ENCODE assay signal across 15 cellular contexts in the genomic region with DNA sequence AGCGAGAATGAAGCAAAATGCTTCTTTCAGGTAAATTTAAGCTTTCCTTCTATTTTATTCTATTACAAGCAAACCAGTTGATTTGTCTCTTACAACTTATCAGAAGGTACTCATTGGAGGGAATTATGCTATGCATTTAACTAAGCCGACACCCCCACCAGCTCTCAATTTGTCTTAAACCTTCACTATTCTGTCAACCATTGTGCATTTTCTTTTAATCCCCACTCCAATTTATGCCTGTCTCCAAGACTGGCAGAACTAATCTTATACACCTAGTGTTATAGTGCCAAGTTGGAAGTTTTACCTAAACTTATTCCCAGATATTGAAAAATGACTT. TPM values are rescaled to one million over a fixed set of nuclear protein-coding genes. Genes with fewer than 3 reads are reported as not detected.
DNase-seq lines count a peak whose midpoint lies in the region; ATAC-seq and TF ChIP-seq lines count a peak whose summit lies in the region.
"Had no signal": no experiment of that assay in that cellular context is flagged by ENCODE, and none has a peak within 500 bp of the region (broad histone marks: within the 10 kb centered on the region; RNA-seq: fewer than 3 reads in every experiment).

No MANE protein-coding gene starts in this region.

- H3K36me3 ChIP-seq in neural progenitor cell, result peaks cover 62% of the 10 kb centered on the region
- H3K36me3 ChIP-seq: ovary had no signal

- H3K27me3 ChIP-seq in neural progenitor cell, result no peaks in the 10 kb centered on the region
- H3K27me3 ChIP-seq: ovary, transverse colon had no signal

- DNase-seq in activated CD4-positive, alpha-beta T cell treated with anti-CD3 and anti-CD28 coated beads for 36 hours, result no peak
- DNase-seq in activated CD4-positive, alpha-beta T cell treated with anti-CD3 and anti-CD28 coated beads for 1 hour, result no peak
- DNase-seq in HT-29 (ENCODE audit: low spot score) (peak; percentile 55), neural progenitor cell (ENCODE audit: low spot score) (no peak), 8988T (no peak)
- no peak for DNase-seq in activated naive CD8-positive, alpha-beta T cell treated with anti-CD3 and anti-CD28 coated beads for 36 hours
- DNase-seq: amygdala, H9, NCI-H1694, NCI-H524, ovary, transverse colon had no signal

- no peak overlapping the region for H3K4me3 ChIP-seq in neural progenitor cell
- H3K4me3 ChIP-seq: lung, ovary, transverse colon had no signal

- CTCF ChIA-PET in activated CD4-positive, alpha-beta T cell treated with anti-CD3 and anti-CD28 coated beads for 36 hours (lab: Charles Lee), result no interaction called here

- no peak for TF ChIP-seq CTCF in neural progenitor cell (IDR thresholded peaks at IDR 0.05)

- peak overlapping the region; percentile 53 for H3K27ac Mint-ChIP-seq in activated CD4-positive, alpha-beta T cell treated with anti-CD3 and anti-CD28 coated beads for 36 hours
- H3K27ac Mint-ChIP-seq in activated naive CD8-positive, alpha-beta T cell treated with anti-CD3 and anti-CD28 coated beads for 36 hours, result peak overlapping the region; percentile 73
- H3K27ac Mint-ChIP-seq in neural progenitor cell, result no peak overlapping the region

- peaks cover 61% of the 10 kb centered on the region for H3K36me3 Mint-ChIP-seq in activated CD4-positive, alpha-beta T cell treated with anti-CD3 and anti-CD28 coated beads for 36 hours (ENCODE audit: low read depth)
- peaks cover 47% of the 10 kb centered on the region for H3K36me3 Mint-ChIP-seq in activated naive CD8-positive, alpha-beta T cell treated with anti-CD3 and anti-CD28 coated beads for 36 hours
- H3K36me3 Mint-ChIP-seq in neural progenitor cell, result peaks cover 31% of the 10 kb centered on the region

- H3K27ac ChIP-seq in neural progenitor cell, result peak overlapping the region; percentile 67
- H3K27ac ChIP-seq: ovary, transverse colon had no signal

- H3K4me3 Mint-ChIP-seq in activated CD4-positive, alpha-beta T cell treated with anti-CD3 and anti-CD28 coated beads for 36 hours, result no peak overlapping the region
- H3K4me3 Mint-ChIP-seq in activated naive CD8-positive, alpha-beta T cell treated with anti-CD3 and anti-CD28 coated beads for 36 hours, result no peak overlapping the region
- H3K4me3 Mint-ChIP-seq in neural progenitor cell, result no peak overlapping the region
- H3K4me3 Mint-ChIP-seq: H9 had no signal

- H3K9me3 Mint-ChIP-seq in activated CD4-positive, alpha-beta T cell treated with anti-CD3 and anti-CD28 coated beads for 36 hours (ENCODE audit: low read depth), result no peaks in the 10 kb centered on the region
- H3K9me3 Mint-ChIP-seq in activated naive CD8-positive, alpha-beta T cell treated with anti-CD3 and anti-CD28 coated beads for 36 hours, result no peaks in the 10 kb centered on the region
- no peaks in the 10 kb centered on the region for H3K9me3 Mint-ChIP-seq in neural progenitor cell
- H3K9me3 Mint-ChIP-seq: H9 had no signal

- H3K4me1 Mint-ChIP-seq in activated CD4-positive, alpha-beta T cell treated with anti-CD3 and anti-CD28 coated beads for 36 hours, result peaks cover 10% of the 10 kb centered on the region
- peaks cover 16% of the 10 kb centered on the region for H3K4me1 Mint-ChIP-seq in activated naive CD8-positive, alpha-beta T cell treated with anti-CD3 and anti-CD28 coated beads for 36 hours
- no peaks in the 10 kb centered on the region for H3K4me1 Mint-ChIP-seq in neural progenitor cell
- H3K4me1 Mint-ChIP-seq: H9 had no signal

- intact Hi-C loops in activated CD4-positive, alpha-beta T cell treated with anti-CD3 and anti-CD28 coated beads for 36 hours (cut with DNase I, micrococcal nuclease), result loop anchor here (1.0 kb wide), 2 partner anchors 9 to 10 kb away; no protein-coding TSS in a partner anchor

- POLR2A ChIA-PET in activated CD4-positive, alpha-beta T cell treated with anti-CD3 and anti-CD28 coated beads for 36 hours (lab: Charles Lee), result interaction anchor here (0.7 to 0.8 kb wide), 2 partner anchors 13 to 67 kb away, joined by 3 to 6 read pairs; a partner anchor contains a TSS

- H3K27me3 Mint-ChIP-seq in activated CD4-positive, alpha-beta T cell treated with anti-CD3 and anti-CD28 coated beads for 36 hours, result no peaks in the 10 kb centered on the region
- H3K27me3 Mint-ChIP-seq in activated naive CD8-positive, alpha-beta T cell treated with anti-CD3 and anti-CD28 coated beads for 36 hours, result no peaks in the 10 kb centered on the region
- H3K27me3 Mint-ChIP-seq in neural progenitor cell (ENCODE audit: insufficient read depth, low read depth), result no peaks in the 10 kb centered on the region

- ATAC-seq in activated CD4-positive, alpha-beta T cell treated with anti-CD3 and anti-CD28 coated beads for 36 hours, result peak; percentile 6
- ATAC-seq in HG03469 (IDR thresholded peaks at IDR 0.05; ENCODE audit: unreplicated experiment), result no peak
- no peak for ATAC-seq in GM21619 (IDR thresholded peaks at IDR 0.05; ENCODE audit: unreplicated experiment)

- no peak overlapping the region for H3K4me2 ChIP-seq in neural progenitor cell

- peaks cover 19% of the 10 kb centered on the region for H3K79me2 ChIP-seq in neural progenitor cell (ENCODE audit: low read depth)

- peaks cover 35% of the 10 kb centered on the region for H4K20me1 ChIP-seq in neural progenitor cell (ENCODE audit: low read depth)

- H3F3A ChIP-seq in neural progenitor cell (ENCODE audit: low read depth), result peaks cover 83% of the 10 kb centered on the region

- no peaks in the 10 kb centered on the region for H3K4me1 ChIP-seq in neural progenitor cell

- H3K9ac ChIP-seq in neural progenitor cell, result no peak overlapping the region

- no peaks in the 10 kb centered on the region for H3K9me3 ChIP-seq in neural progenitor cell (ENCODE audit: low read depth)
- H3K9me3 ChIP-seq: ovary, transverse colon had no signal

- no peak overlapping the region for H2AFZ ChIP-seq in neural progenitor cell (replicated peaks)

RNA-seq across cellular contexts. Expression of a gene that starts 12.5 kb away (rescaled TPM):
- 100 to 1,000 TPM; 326 to 355 TPM for total RNA-seq in activated CD4-positive, alpha-beta T cell treated with anti-CD3 and anti-CD28 coated beads for 36 hours
- 103 and 114 TPM in 2 replicates for total RNA-seq in HT-29 (2014; rRNA removed; shearing (Covaris generic))
- total RNA-seq in activated naive CD8-positive, alpha-beta T cell treated with anti-CD3 and anti-CD28 coated beads for 36 hours, result 100 to 1,000 TPM; 314 to 324 TPM
- total RNA-seq in neural progenitor cell (ENCODE audit: low replicate concordance), result 180 and 316 TPM in 2 replicates

RNA-seq across cellular contexts. Expression of a gene that starts 12.7 kb away (rescaled TPM):
- total RNA-seq in activated CD4-positive, alpha-beta T cell treated with anti-CD3 and anti-CD28 coated beads for 36 hours, result 10 to 100 TPM; 13.8 to 15.7 TPM
- total RNA-seq in HT-29 (2014; rRNA removed; shearing (Covaris generic)), result 18.8 and 26.5 TPM in 2 replicates
- total RNA-seq in activated naive CD8-positive, alpha-beta T cell treated with anti-CD3 and anti-CD28 coated beads for 36 hours, result 10 to 100 TPM; 12.7 to 14.5 TPM
- 29.7 and 44.3 TPM in 2 replicates for total RNA-seq in neural progenitor cell (ENCODE audit: low replicate concordance)

RNA-seq across cellular contexts. Expression of a gene that starts 55.3 kb away (rescaled TPM):
- 10 to 100 TPM; 28.6 to 29.9 TPM for total RNA-seq in activated CD4-positive, alpha-beta T cell treated with anti-CD3 and anti-CD28 coated beads for 36 hours
- 44.2 and 45.4 TPM in 2 replicates for total RNA-seq in HT-29 (2014; rRNA removed; shearing (Covaris generic))
- 10 to 100 TPM; 30.8 to 33.2 TPM for total RNA-seq in activated naive CD8-positive, alpha-beta T cell treated with anti-CD3 and anti-CD28 coated beads for 36 hours
- 40.2 and 76.4 TPM in 2 replicates for total RNA-seq in neural progenitor cell (ENCODE audit: low replicate concordance)
